ENCODE assay signal across 11 cellular contexts in the genomic region with DNA sequence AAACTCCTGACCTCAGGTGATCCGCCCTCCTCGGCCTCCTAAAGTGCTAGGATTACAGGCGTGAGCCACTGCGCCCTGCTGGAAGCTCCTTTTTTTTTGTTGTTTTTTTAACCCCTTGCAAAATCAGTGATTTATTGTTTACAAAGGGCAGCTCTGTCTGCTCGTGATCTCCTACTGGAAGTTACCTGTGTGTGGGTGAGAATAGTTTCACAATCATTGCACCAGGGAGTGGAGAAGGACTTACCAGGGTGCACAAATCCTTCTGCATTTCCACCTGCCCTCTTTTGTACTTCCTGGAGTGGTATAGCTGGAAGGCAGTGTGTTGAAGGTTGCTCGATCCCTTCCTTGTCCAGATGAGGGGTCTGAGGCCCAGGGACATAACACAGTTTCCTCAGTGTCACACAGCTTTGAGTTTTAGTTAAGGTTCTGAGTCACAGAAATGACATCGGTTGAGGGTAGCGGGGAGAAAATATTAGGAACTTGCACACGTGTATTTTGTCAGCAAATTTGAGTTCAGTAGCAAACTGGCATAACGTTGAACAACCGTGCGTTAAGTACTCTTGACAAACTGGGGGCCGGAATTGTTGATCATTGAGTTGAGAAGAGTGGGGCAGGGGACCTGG. TPM values are rescaled to one million over a fixed set of nuclear protein-coding genes. Genes with fewer than 3 reads are reported as not detected.
A peak's percentile ranks its signal among the peaks of the same experiment; 100 is the strongest.
DNase-seq lines count a peak whose midpoint lies in the region; ATAC-seq, FAIRE-seq and TF ChIP-seq lines count a peak whose summit lies in the region.
"Had no signal": no experiment of that assay in that cellular context is flagged by ENCODE, and none has a peak within 500 bp of the region (broad histone marks: within the 10 kb centered on the region; RNA-seq: fewer than 3 reads in every experiment).

No MANE protein-coding gene starts in this region.

- H3K27me3 Mint-ChIP-seq in stimulated activated naive CD8-positive, alpha-beta T cell treated with anti-CD3 and anti-CD28 coated beads, Interleukin-15, Interleukin-2, amounts not matched to agents 100 ng/mL and 50 ng/mL, for 24 hours: no peaks in the 10 kb centered on the region
- H3K27me3 Mint-ChIP-seq in stimulated activated naive CD8-positive, alpha-beta T cell treated with anti-CD3 and anti-CD28 coated beads, Interleukin-15, amount 100 ng/mL, for 72 hours: no peaks in the 10 kb centered on the region

- H3K36me3 ChIP-seq in bronchial epithelial cell (ENCODE audit: control insufficient read depth, insufficient read depth, low read length): no peaks in the 10 kb centered on the region
- H3K36me3 ChIP-seq in mucosa of descending colon (ENCODE audit: low read depth): no peaks in the 10 kb centered on the region

- peaks cover 3% of the 10 kb centered on the region for H3K36me3 Mint-ChIP-seq in stimulated activated naive CD8-positive, alpha-beta T cell treated with anti-CD3 and anti-CD28 coated beads, Interleukin-15, Interleukin-2, amounts not matched to agents 100 ng/mL and 50 ng/mL, for 24 hours (ENCODE audit: low read depth)

- H3K9me3 ChIP-seq in mucosa of descending colon: no peaks in the 10 kb centered on the region

- no peak for TF ChIP-seq CTCF in bronchial epithelial cell (IDR thresholded peaks at IDR 0.05; ENCODE audit: insufficient read depth, low read length, severe bottlenecking)
- TF ChIP-seq CTCF in mucosa of descending colon (IDR thresholded peaks at IDR 0.05): no peak

- H3K9me3 Mint-ChIP-seq in stimulated activated naive CD8-positive, alpha-beta T cell treated with anti-CD3 and anti-CD28 coated beads, Interleukin-15, Interleukin-2, amounts not matched to agents 100 ng/mL and 50 ng/mL, for 24 hours: no peaks in the 10 kb centered on the region
- H3K9me3 Mint-ChIP-seq in stimulated activated naive CD8-positive, alpha-beta T cell treated with anti-CD3 and anti-CD28 coated beads, Interleukin-15, amount 100 ng/mL, for 72 hours: peaks cover 3 to 12% of the 10 kb centered on the region in 2 donors

- no peak for DNase-seq in stimulated activated naive CD8-positive, alpha-beta T cell treated with anti-CD3 and anti-CD28 coated beads, Interleukin-15, amount 100 ng/mL, for 72 hours
- DNase-seq in bronchial epithelial cell (ENCODE audit: low read depth): peak; percentile 95
- DNase-seq in mucosa of descending colon: no peak
- DNase-seq in NK-92 treated with Interleukin-12 subunit alpha and Interleukin-12 subunit beta, amount 100 ng/mL, for 24 hours (lab: John Stamatoyannopoulos, UW): no peak
- DNase-seq in stimulated activated CD4-positive, alpha-beta T cell treated with anti-CD3 and anti-CD28 coated beads, Interleukin-2, amount 100 ng/mL, for 48 hours: no peak
- DNase-seq in iPS-NIHi7 (ENCODE audit: extremely low spot score): no peak
- DNase-seq in NCI-H187 treated with DMSO at 0.1 percent for 48 hours (lab: John Stamatoyannopoulos, UW): no peak
- DNase-seq: DMS79 treated with DMSO at 0.1 percent for 48 hours, NCI-H524 treated with DMSO at 0.1 percent for 48 hours had no signal

- FAIRE-seq in bronchial epithelial cell (lab: Jason Lieb, UNC): no peak
- FAIRE-seq: urothelium cell line had no signal

- intact Hi-C loops in mucosa of descending colon (cut with DNase I, micrococcal nuclease): loop anchor here (10.0 kb wide), 1 partner anchor 65 kb away; no protein-coding TSS in a partner anchor

- H3K27ac Mint-ChIP-seq in stimulated activated naive CD8-positive, alpha-beta T cell treated with anti-CD3 and anti-CD28 coated beads, Interleukin-15, Interleukin-2, amounts not matched to agents 100 ng/mL and 50 ng/mL, for 24 hours: peak overlapping the region; percentile 90
- no peak overlapping the region for H3K27ac Mint-ChIP-seq in stimulated activated naive CD8-positive, alpha-beta T cell treated with anti-CD3 and anti-CD28 coated beads, Interleukin-15, amount 100 ng/mL, for 72 hours

- H3K4me3 Mint-ChIP-seq in stimulated activated naive CD8-positive, alpha-beta T cell treated with anti-CD3 and anti-CD28 coated beads, Interleukin-15, Interleukin-2, amounts not matched to agents 100 ng/mL and 50 ng/mL, for 24 hours: peak overlapping the region; percentile 38
- no peak overlapping the region for H3K4me3 Mint-ChIP-seq in stimulated activated naive CD8-positive, alpha-beta T cell treated with anti-CD3 and anti-CD28 coated beads, Interleukin-15, amount 100 ng/mL, for 72 hours

- H3K4me1 ChIP-seq in mucosa of descending colon (ENCODE audit: low read depth): peaks cover 30% of the 10 kb centered on the region

- ATAC-seq in stimulated activated naive CD8-positive, alpha-beta T cell treated with anti-CD3 and anti-CD28 coated beads, Interleukin-15, amount 100 ng/mL, for 72 hours: no peak
- ATAC-seq in mucosa of descending colon: peak; percentile 87

- H3K4me3 ChIP-seq in bronchial epithelial cell (ENCODE audit: low read depth, low read length) (no peak overlapping the region), mucosa of descending colon (no peak overlapping the region)

- H3K4me1 Mint-ChIP-seq in stimulated activated naive CD8-positive, alpha-beta T cell treated with anti-CD3 and anti-CD28 coated beads, Interleukin-15, Interleukin-2, amounts not matched to agents 100 ng/mL and 50 ng/mL, for 24 hours (ENCODE audit: low read depth): peaks cover 68% of the 10 kb centered on the region
- peaks cover 71% of the 10 kb centered on the region for H3K4me1 Mint-ChIP-seq in stimulated activated naive CD8-positive, alpha-beta T cell treated with anti-CD3 and anti-CD28 coated beads, Interleukin-15, amount 100 ng/mL, for 72 hours

- no peaks in the 10 kb centered on the region for H3K27me3 ChIP-seq in bronchial epithelial cell (ENCODE audit: control insufficient read depth, insufficient read depth, low read length)

RNA-seq across cellular contexts. Expression of a gene that starts 11.3 kb away (rescaled TPM):
- total RNA-seq in bronchial epithelial cell: 36.1 and 43.5 TPM in 2 replicates
- 100 to 1,000 TPM in 1 of 3 donors, 10 to 100 TPM in 2; 61.8 to 104 (median 83.4) TPM for total RNA-seq in mucosa of descending colon
